8 cellular contexts compared by ENCODE assay signal in the genomic region with DNA sequence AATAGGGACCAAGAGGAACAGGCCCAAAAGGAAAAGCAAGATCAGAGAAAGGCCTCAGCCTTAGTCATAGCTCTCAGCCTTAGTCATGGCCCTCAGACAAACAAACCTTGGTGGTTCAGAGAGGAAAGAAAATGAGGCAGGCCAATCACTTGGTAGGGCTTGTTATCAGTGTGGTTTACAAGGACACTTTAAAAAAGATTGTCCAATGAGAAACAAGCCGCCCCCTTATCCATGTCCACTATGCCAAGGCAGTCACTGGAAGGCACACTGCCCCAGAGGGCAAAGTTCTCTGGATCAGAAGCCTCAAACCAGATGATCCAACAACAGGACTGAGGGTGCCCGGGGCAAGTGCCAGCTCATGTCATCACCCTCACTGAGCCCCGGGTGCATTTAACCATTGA.
A peak's percentile ranks its signal among the peaks of the same experiment; 100 is the strongest.
DNase-seq lines count a peak whose midpoint lies in the region; ATAC-seq and TF ChIP-seq lines count a peak whose summit lies in the region.
"Not testable (repeated sequence)": the region's sequence is repeated elsewhere in the genome, so short reads cannot be mapped to it uniquely, and the experiment has no call there.

No MANE protein-coding gene starts in this region.

- not testable (repeated sequence) for H3K27ac Mint-ChIP-seq in activated CD8-positive, alpha-beta memory T cell treated with anti-CD3 and anti-CD28 coated beads, Interleukin-2, amount 10 ng/mL, durations not matched to agents 7 days and 5 days

- DNase-seq in Caki2 (ENCODE audit: low read depth) (peak; percentile 62), HT1080 (ENCODE audit: low read depth) (peak; percentile 90), astrocyte of the spinal cord (ENCODE audit: low read depth, low spot score) (peak; percentile 68), kidney glomerular epithelial cell (lab: John Stamatoyannopoulos, UW) (peak; percentile 34)
- DNase-seq in RWPE2 (ENCODE audit: low spot score) = not testable (repeated sequence)
- peak; percentile 51 for DNase-seq in activated CD8-positive, alpha-beta memory T cell treated with anti-CD3 and anti-CD28 coated beads, Interleukin-2, amount 10 ng/mL, durations not matched to agents 7 days and 5 days
- DNase-seq in stimulated activated CD4-positive, alpha-beta T cell treated with anti-CD3 and anti-CD28 coated beads, Interleukin-1b, Interleukin-23, amount 100 ng/mL, for 48 hours = peak; percentile 25

- not testable (repeated sequence) for TF ChIP-seq CTCF in RWPE2 (IDR thresholded peaks at IDR 0.05; ENCODE audit: poor library complexity, severe bottlenecking); astrocyte of the spinal cord (IDR thresholded peaks at IDR 0.05; ENCODE audit: low read depth, low read length)

- H3K9me3 Mint-ChIP-seq in activated CD8-positive, alpha-beta memory T cell treated with anti-CD3 and anti-CD28 coated beads, Interleukin-2, amount 10 ng/mL, durations not matched to agents 7 days and 5 days (ENCODE audit: low read depth) = not testable (repeated sequence)

- not testable (repeated sequence) for H3K27me3 Mint-ChIP-seq in activated CD8-positive, alpha-beta memory T cell treated with anti-CD3 and anti-CD28 coated beads, Interleukin-2, amount 10 ng/mL, durations not matched to agents 7 days and 5 days

- not testable (repeated sequence) for H3K36me3 ChIP-seq in RWPE2 (ENCODE audit: low read depth)

- H3K27me3 ChIP-seq in RWPE2 (ENCODE audit: insufficient read depth, poor library complexity, severe bottlenecking) = not testable (repeated sequence)

- peaks cover 11% of the 10 kb centered on the region for H3K4me1 Mint-ChIP-seq in activated CD8-positive, alpha-beta memory T cell treated with anti-CD3 and anti-CD28 coated beads, Interleukin-2, amount 10 ng/mL, durations not matched to agents 7 days and 5 days

- H3K27ac ChIP-seq in RWPE2 (ENCODE audit: poor library complexity, severe bottlenecking) = not testable (repeated sequence)

- peak; percentile 70 for ATAC-seq in RWPE2 (ENCODE audit: low read depth)
- not testable (repeated sequence) for ATAC-seq in activated CD8-positive, alpha-beta memory T cell treated with anti-CD3 and anti-CD28 coated beads, Interleukin-2, amount 10 ng/mL, durations not matched to agents 7 days and 5 days
- peak; percentile 50 for ATAC-seq in esophagus mucosa

- H3K9me3 ChIP-seq in RWPE2 (ENCODE audit: severe bottlenecking) = not testable (repeated sequence)

- in situ Hi-C loops in Caki2 (cut with HindIII; ENCODE audit: low pct_unique_long_range_greater_than_20kb, low sequenced_read_pairs); astrocyte of the spinal cord (cut with HindIII; ENCODE audit: low sequenced_read_pairs): not testable (repeated sequence)

- H3K4me3 ChIP-seq in RWPE2 (ENCODE audit: severe bottlenecking); astrocyte of the spinal cord (ENCODE audit: low read depth, low read length): not testable (repeated sequence)

- not testable (repeated sequence) for H3K4me3 Mint-ChIP-seq in activated CD8-positive, alpha-beta memory T cell treated with anti-CD3 and anti-CD28 coated beads, Interleukin-2, amount 10 ng/mL, durations not matched to agents 7 days and 5 days

- H3K36me3 Mint-ChIP-seq in activated CD8-positive, alpha-beta memory T cell treated with anti-CD3 and anti-CD28 coated beads, Interleukin-2, amount 10 ng/mL, durations not matched to agents 7 days and 5 days = not testable (repeated sequence)

- H3K4me1 ChIP-seq in RWPE2 (ENCODE audit: insufficient read depth, poor library complexity, severe bottlenecking) = not testable (repeated sequence)

- CTCF ChIA-PET in activated CD8-positive, alpha-beta memory T cell treated with anti-CD3 and anti-CD28 coated beads, Interleukin-2, amount 10 ng/mL, durations not matched to agents 7 days and 5 days (lab: Charles Lee) = not testable (repeated sequence)
